ENCODE assay signal across 1 cellular context in the genomic region with DNA sequence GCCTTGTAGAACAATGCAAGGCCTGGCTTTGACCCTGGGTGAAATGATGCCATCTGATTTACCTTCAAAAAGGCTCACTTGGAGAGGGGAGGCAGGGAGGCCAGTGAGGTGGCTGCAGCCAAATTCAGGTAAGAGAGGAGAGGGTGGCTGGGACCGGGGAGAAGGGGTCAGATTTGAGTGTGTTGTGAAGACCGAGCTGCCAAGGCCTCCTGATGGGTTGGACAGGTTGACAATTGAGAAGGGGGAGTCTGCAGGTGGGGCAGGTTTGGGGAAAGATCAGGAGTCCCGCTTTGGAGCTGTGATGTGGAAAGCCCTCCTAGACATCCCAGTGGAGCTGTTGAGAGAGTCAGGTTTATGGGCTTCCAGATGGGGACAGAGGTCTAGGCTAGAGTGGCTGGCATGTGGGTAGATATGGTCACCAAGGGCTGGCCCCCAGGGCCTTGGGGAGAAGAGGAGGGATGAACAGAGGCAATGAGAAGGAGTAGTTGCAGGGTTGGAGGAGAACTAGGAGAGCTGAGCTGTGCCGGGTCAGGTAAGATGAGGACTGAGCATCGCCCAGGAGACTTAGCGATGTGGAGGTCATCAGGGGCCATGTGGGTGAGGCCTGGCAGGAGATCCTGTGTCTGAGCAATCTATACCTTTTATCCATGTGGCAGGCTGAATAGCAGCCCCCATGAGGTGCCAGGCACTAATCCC.
TF ChIP-seq lines count a peak whose summit lies in the region.

No MANE protein-coding gene starts in this region.

TF ChIP-seq in HCT116, 20 proteins besides CTCF, POLR2A, EP300 and RAD21 (continued from another document):
- TF ChIP-seq TCF7L2 (IDR thresholded peaks at IDR 0.05; ENCODE audit: borderline replicate concordance, extremely low read depth, insufficient read depth, insufficient read length), result no peak
- TF ChIP-seq ZFX (IDR thresholded peaks at IDR 0.05), result no peak
